Comparison of ENCODE assay signal across 7 cellular contexts in genomic region chr3:159988617-159989251, GRCh38. TPM values are rescaled to one million over a fixed set of nuclear protein-coding genes. Genes with fewer than 3 reads are reported as not detected.
DNase-seq lines count a peak whose midpoint lies in the region; ATAC-seq, FAIRE-seq and TF ChIP-seq lines count a peak whose summit lies in the region.

IL12A (plus strand) TSS chr3:159988835.

- DNase-seq in GM13977 (ENCODE audit: low spot score) (peak; percentile 88), NAMALWA (ENCODE audit: low spot score) (peak; percentile 10), WERI-Rb-1 (peak; percentile 76), bronchial epithelial cell (ENCODE audit: low read depth) (peak; percentile 35), keratinocyte (ENCODE audit: low read depth, low spot score) (no peak)
- peak; percentile 63 to 70 for DNase-seq in stimulated activated CD4-positive, alpha-beta T cell treated with anti-CD3 and anti-CD28 coated beads, Interleukin-15, amount 100 ng/mL, for 48 hours (ENCODE audit: low read depth in 2 of 2)

- H3K27ac ChIP-seq in WERI-Rb-1 = no peak within 1 kb of the TSS
- no peak within 1 kb of the TSS for H3K27ac ChIP-seq in keratinocyte (ENCODE audit: control insufficient read depth, insufficient read depth, low read length)

- H3K4me2 ChIP-seq in keratinocyte (ENCODE audit: control insufficient read depth, extremely low read depth, insufficient read depth, low read depth, low read length) = peak within 1 kb of the TSS; percentile 79

- H3K9me3 ChIP-seq in WERI-Rb-1 (ENCODE audit: severe bottlenecking) (peaks cover 8% of the 10 kb centered on the region), keratinocyte (ENCODE audit: control insufficient read depth, low read depth, low read length) (no peaks in the 10 kb centered on the region)

- TF ChIP-seq CTCF in GM13977 (IDR thresholded peaks at IDR 0.05; ENCODE audit: extremely low read depth, insufficient read depth, missing control alignments) = peak; percentile 95
- TF ChIP-seq CTCF in WERI-Rb-1 (IDR thresholded peaks at IDR 0.05; ENCODE audit: low read depth, low read length) = peak; percentile 92
- peak; percentile 98 for TF ChIP-seq CTCF in bronchial epithelial cell (IDR thresholded peaks at IDR 0.05; ENCODE audit: insufficient read depth, low read length, severe bottlenecking)
- peak; percentile 89 to 99 (median 98) for TF ChIP-seq CTCF in keratinocyte (optimal IDR thresholded peaks at IDR 0.05 in 1 of 3, IDR thresholded peaks at IDR 0.05 in 1 of 3, conservative IDR thresholded peaks at IDR 0.05 in 1 of 3; ENCODE audit: extremely low read depth in 1 of 3, insufficient read depth in 2 of 3, low read length in 3 of 3)

- no peak for FAIRE-seq in bronchial epithelial cell (lab: Jason Lieb, UNC)
- no peak for FAIRE-seq in keratinocyte (lab: Jason Lieb, UNC)

- H3K79me2 ChIP-seq in keratinocyte (ENCODE audit: control insufficient read depth, insufficient read depth, low read length) = no peaks in the 10 kb centered on the region

- H3K4me1 ChIP-seq in keratinocyte (ENCODE audit: control insufficient read depth, extremely low read depth, insufficient read depth, low read length) = peaks cover 3% of the 10 kb centered on the region

- in situ Hi-C loops in GM13977 (cut with MboI; ENCODE audit: low pct_unique_long_range_greater_than_20kb, low sequenced_read_pairs, unreplicated experiment) = no loop called here

- peak within 1 kb of the TSS; percentile 86 for H2AFZ ChIP-seq in keratinocyte (ENCODE audit: control insufficient read depth, low read length)

- H3K4me3 ChIP-seq in WERI-Rb-1 (ENCODE audit: low read depth, low read length) (peak within 1 kb of the TSS; percentile 61), bronchial epithelial cell (ENCODE audit: low read depth, low read length) (peak within 1 kb of the TSS; percentile 51), keratinocyte (ENCODE audit: control insufficient read depth in 2 of 3, extremely low read depth in 1 of 3, insufficient read depth in 2 of 3, low read depth in 1 of 3, low read length in 3 of 3) (peak within 1 kb of the TSS; percentile 62 to 71 (median 70))

- peak within 1 kb of the TSS; percentile 69 for H3K9ac ChIP-seq in keratinocyte (ENCODE audit: control insufficient read depth, extremely low read depth, insufficient read depth, low read length)

- dilution Hi-C loops in keratinocyte (cut with MboI; ENCODE audit: extremely low pct_ligation_motif_present, low sequenced_read_pairs) = no loop called here

- H3K27me3 ChIP-seq in WERI-Rb-1 (ENCODE audit: insufficient read depth, low read depth, severe bottlenecking) (peaks cover 15% of the 10 kb centered on the region), bronchial epithelial cell (ENCODE audit: control insufficient read depth, insufficient read depth, low read length) (no peaks in the 10 kb centered on the region), keratinocyte (ENCODE audit: control insufficient read depth, extremely low read depth, insufficient read depth, low read length) (no peaks in the 10 kb centered on the region)

- peak; percentile 93 for ATAC-seq in HG02571 (IDR thresholded peaks at IDR 0.05; ENCODE audit: unreplicated experiment)

- H3K36me3 ChIP-seq in WERI-Rb-1 (no peaks in the 10 kb centered on the region), bronchial epithelial cell (ENCODE audit: control insufficient read depth, insufficient read depth, low read length) (no peaks in the 10 kb centered on the region), keratinocyte (ENCODE audit: control insufficient read depth in 2 of 2, extremely low read depth in 1 of 2, insufficient read depth in 2 of 2, low read length in 2 of 2) (no peaks in the 10 kb centered on the region)

- H4K20me1 ChIP-seq in keratinocyte (ENCODE audit: control insufficient read depth, extremely low read depth, insufficient read depth, low read length) = no peaks in the 10 kb centered on the region

- no peaks in the 10 kb centered on the region for H3K9me1 ChIP-seq in keratinocyte (ENCODE audit: control insufficient read depth, extremely low read depth, insufficient read depth, low read length)

RNA-seq across cellular contexts. Expression of gene IL12A, which starts in this region (rescaled TPM):
- 0.26 TPM in 2 replicates for total RNA-seq in bronchial epithelial cell
- 0.15 to 0.54 TPM (median 0.42 TPM) in 3 replicates for polyA plus RNA-seq in keratinocyte
- not detected for polyA plus RNA-seq in keratinocyte (2011; ENCODE audit: low read depth)
- polyA plus RNA-seq in keratinocyte (2011; cell fraction: cytosol; rRNA removed) = 0.38 and 0.67 TPM in 2 replicates
- polyA plus RNA-seq in keratinocyte (2011; cell fraction: nucleus; rRNA removed) = 1.0 and 1.4 TPM in 2 replicates
- polyA plus RNA-seq in keratinocyte (2012; ENCODE audit: low replicate concordance) = 0.21 TPM in 1 of 2 replicates, not detected in the other
- 0.30 TPM in 1 of 3 replicates, not detected in the others for polyA minus RNA-seq in keratinocyte
- polyA minus RNA-seq in keratinocyte (2011; cell fraction: cytosol; rRNA and poly(A)+ RNA removed) = not detected
- polyA minus RNA-seq in keratinocyte (2011; cell fraction: nucleus; rRNA and poly(A)+ RNA removed) = not detected in 2 replicates

Comparison
In these comparisons a context has a peak if more than half of its experiments do, and no peak if none do; other contexts are left out.
1. Peak in DNase-seq and H3K4me3 ChIP-seq in bronchial epithelial cell; RNA of the gene not detected or under 1 TPM.